ENCODE assay signal across 10 cellular contexts in the genomic region with DNA sequence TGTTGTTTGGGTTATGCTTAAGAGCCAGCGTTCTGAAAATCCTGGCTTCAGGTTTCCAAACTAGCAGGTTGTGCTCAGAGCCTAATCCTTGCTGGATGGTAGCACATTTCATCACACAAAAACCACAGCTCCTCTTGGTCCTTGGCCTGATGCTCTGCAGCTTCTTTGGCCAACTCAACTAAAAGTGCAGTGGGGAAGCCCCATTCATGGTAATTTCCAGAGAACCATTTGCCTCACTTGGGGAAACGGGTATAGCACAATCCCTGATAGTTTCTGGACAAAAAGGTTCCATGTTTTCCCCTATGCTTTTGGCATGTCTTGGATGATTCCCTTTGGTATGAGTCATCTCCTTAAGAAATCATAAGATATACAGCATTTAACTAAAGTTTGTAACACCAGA.
DNase-seq lines count a peak whose midpoint lies in the region; ATAC-seq and TF ChIP-seq lines count a peak whose summit lies in the region.
"Had no signal": no experiment of that assay in that cellular context is flagged by ENCODE, and none has a peak within 500 bp of the region (broad histone marks: within the 10 kb centered on the region; RNA-seq: fewer than 3 reads in every experiment).

No MANE protein-coding gene starts in this region.

- DNase-seq in SJCRH30 (peak; percentile 34 to 76), fibroblast of peridontal ligament (ENCODE audit: extremely low read depth) (peak; percentile 85), kidney glomerular epithelial cell (lab: John Stamatoyannopoulos, UW) (no peak)
- DNase-seq: DMS79 treated with DMSO at 0.1 percent for 48 hours, NCI-H524 had no signal

- H3K4me3 ChIP-seq in SJCRH30 (no peak overlapping the region), skeletal muscle satellite cell (ENCODE audit: low read length) (peak overlapping the region; percentile 21)

- H3K9me3 ChIP-seq in SJCRH30 (replicated peaks), result no peaks in the 10 kb centered on the region
- no peaks in the 10 kb centered on the region for H3K9me3 ChIP-seq in skeletal muscle satellite cell (replicated peaks; ENCODE audit: low read length)

- peak; percentile 26 for ATAC-seq in GM19351 (IDR thresholded peaks at IDR 0.05; ENCODE audit: unreplicated experiment)
- no peak for ATAC-seq in GM21786 (IDR thresholded peaks at IDR 0.05; ENCODE audit: unreplicated experiment)
- ATAC-seq in GM18505 (IDR thresholded peaks at IDR 0.05; ENCODE audit: unreplicated experiment), result no peak
- ATAC-seq in GM21390 (IDR thresholded peaks at IDR 0.05; ENCODE audit: unreplicated experiment), result no peak

- no peaks in the 10 kb centered on the region for H3K27me3 ChIP-seq in SJCRH30
- no peaks in the 10 kb centered on the region for H3K27me3 ChIP-seq in skeletal muscle satellite cell (ENCODE audit: control insufficient read depth, insufficient read depth, low read length)

- peak overlapping the region; percentile 87 for H3K27ac ChIP-seq in SJCRH30

- H3K36me3 ChIP-seq in SJCRH30, result no peaks in the 10 kb centered on the region
- H3K36me3 ChIP-seq in skeletal muscle satellite cell (ENCODE audit: insufficient read depth, low read length), result no peaks in the 10 kb centered on the region

- H3K9ac ChIP-seq in skeletal muscle satellite cell (ENCODE audit: low read depth, low read length), result peak overlapping the region; percentile 42

- no peak for TF ChIP-seq POLR2A in GM18505 (IDR thresholded peaks at IDR 0.05; ENCODE audit: borderline replicate concordance, extremely low read depth, insufficient read depth, insufficient read length)

- H3K4me1 ChIP-seq in SJCRH30 (peaks cover 21% of the 10 kb centered on the region), skeletal muscle satellite cell (ENCODE audit: control insufficient read depth, insufficient read depth, low read length) (peaks cover 24% of the 10 kb centered on the region)

- H3K4me2 ChIP-seq in skeletal muscle satellite cell (ENCODE audit: low read length), result peak overlapping the region; percentile 45
